In genomic region chr9:6229186-6229585, GRCh38 we compare ENCODE assay signal across 25 cellular contexts. TPM values are rescaled to one million over a fixed set of nuclear protein-coding genes. Genes with fewer than 3 reads are reported as not detected.
"Had no signal": no experiment of that assay in that cellular context is flagged by ENCODE, and none has a peak within 500 bp of the region (broad histone marks: within the 10 kb centered on the region; RNA-seq: fewer than 3 reads in every experiment).

No MANE protein-coding gene starts in this region.

- ATAC-seq: activated T-cell treated with anti-CD3 and anti-CD28 coated beads, Interleukin-2, amount 50 U/mL, for 72 hours; effector memory CD8-positive, alpha-beta T cell; natural killer cell treated with Interleukin-12 subunit alpha and Interleukin-12 subunit beta and Interleukin-15 and Interleukin-18, amount 100 ng/mL, for 72 hours; stimulated activated naive CD8-positive, alpha-beta T cell treated with anti-CD3 and anti-CD28 coated beads, Interleukin-15, amount 100 ng/mL, for 72 hours had no signal

- DNase-seq: activated CD4-positive, alpha-beta memory T cell treated with anti-CD3 and anti-CD28 coated beads for 36 hours; activated CD4-positive, alpha-beta T cell treated with anti-CD3 and anti-CD28 coated beads for 48 hours; activated effector memory CD4-positive, alpha-beta T cell treated with anti-CD3 and anti-CD28 coated beads, Interleukin-2, amount 50 U/mL, for 16 hours; activated naive CD4-positive, alpha-beta T cell treated with anti-CD3 and anti-CD28 coated beads, Interleukin-2, amount 10 ng/mL, durations not matched to agents 7 days and 5 days; activated T-cell treated with anti-CD3 and anti-CD28 coated beads, Interleukin-2, amount 50 U/mL, for 72 hours; anterior cingulate cortex; dorsolateral prefrontal cortex; effector memory CD8-positive, alpha-beta T cell; esophagus squamous epithelium; heart right ventricle; left lung; mammary epithelial cell; midbrain; ovary; stimulated activated CD4-positive, alpha-beta T cell treated with anti-CD3 and anti-CD28 coated beads, Interleukin-1b, Interleukin-23, amount 100 ng/mL, for 48 hours; stimulated activated naive CD8-positive, alpha-beta T cell treated with anti-CD3 and anti-CD28 coated beads, Interleukin-15, amount 100 ng/mL, for 72 hours; T1000 had no signal

- H3K36me3 Mint-ChIP-seq: activated CD4-positive, alpha-beta memory T cell treated with anti-CD3 and anti-CD28 coated beads for 36 hours; activated naive CD4-positive, alpha-beta T cell treated with anti-CD3 and anti-CD28 coated beads, Interleukin-2, amount 10 ng/mL, durations not matched to agents 7 days and 5 days; natural killer cell treated with Interleukin-12 subunit alpha and Interleukin-12 subunit beta and Interleukin-15 and Interleukin-18, amount 100 ng/mL, for 72 hours; type B pancreatic cell had no signal

- H3K27me3 ChIP-seq: brain microvascular endothelial cell, esophagus squamous epithelium, heart right ventricle, left lung, ovary, suprapubic skin had no signal

- H3K4me3 ChIP-seq: dorsolateral prefrontal cortex, esophagus squamous epithelium, heart right ventricle, left lung, ovary, prostate gland, suprapubic skin had no signal

- H3K36me3 ChIP-seq: brain microvascular endothelial cell, esophagus squamous epithelium, heart right ventricle, left lung, neutrophil, ovary, prostate gland, suprapubic skin had no signal

- H3K27me3 Mint-ChIP-seq: type B pancreatic cell had no signal

- H3K4me1 ChIP-seq: prostate gland had no signal

- H3K4me3 Mint-ChIP-seq: activated CD4-positive, alpha-beta memory T cell treated with anti-CD3 and anti-CD28 coated beads for 36 hours; activated naive CD4-positive, alpha-beta T cell treated with anti-CD3 and anti-CD28 coated beads, Interleukin-2, amount 10 ng/mL, durations not matched to agents 7 days and 5 days; activated T-cell treated with anti-CD3 and anti-CD28 coated beads, Interleukin-2, amount 50 U/mL, for 72 hours; central memory CD8-positive, alpha-beta T cell; effector memory CD8-positive, alpha-beta T cell; natural killer cell treated with Interleukin-12 subunit alpha and Interleukin-12 subunit beta and Interleukin-15 and Interleukin-18, amount 100 ng/mL, for 72 hours; stimulated activated naive CD8-positive, alpha-beta T cell treated with anti-CD3 and anti-CD28 coated beads, Interleukin-15, amount 100 ng/mL, for 72 hours; T-helper 1 cell treated with Interleukin-12 subunit alpha and Interleukin-12 subunit beta and Interleukin-4 antibody, amounts not matched to agents 30 μg/mL and 1 μg/mL, for 36 hours; type B pancreatic cell had no signal

- H3K9me3 Mint-ChIP-seq: activated CD4-positive, alpha-beta memory T cell treated with anti-CD3 and anti-CD28 coated beads for 36 hours; activated naive CD4-positive, alpha-beta T cell treated with anti-CD3 and anti-CD28 coated beads, Interleukin-2, amount 10 ng/mL, durations not matched to agents 7 days and 5 days; activated T-cell treated with anti-CD3 and anti-CD28 coated beads, Interleukin-2, amount 50 U/mL, for 72 hours; central memory CD8-positive, alpha-beta T cell; effector memory CD8-positive, alpha-beta T cell; natural killer cell treated with Interleukin-12 subunit alpha and Interleukin-12 subunit beta and Interleukin-15 and Interleukin-18, amount 100 ng/mL, for 72 hours; stimulated activated naive CD8-positive, alpha-beta T cell treated with anti-CD3 and anti-CD28 coated beads, Interleukin-15, amount 100 ng/mL, for 72 hours; T-helper 1 cell treated with Interleukin-12 subunit alpha and Interleukin-12 subunit beta and Interleukin-4 antibody, amounts not matched to agents 30 μg/mL and 1 μg/mL, for 36 hours; type B pancreatic cell had no signal

- H3K27ac ChIP-seq: brain microvascular endothelial cell, dorsolateral prefrontal cortex, neutrophil, ovary, prostate gland, suprapubic skin had no signal

- H3K9me3 ChIP-seq: esophagus squamous epithelium, heart right ventricle, left lung, neutrophil, ovary, prostate gland, suprapubic skin had no signal

- H3K4me1 Mint-ChIP-seq: activated naive CD4-positive, alpha-beta T cell treated with anti-CD3 and anti-CD28 coated beads, Interleukin-2, amount 10 ng/mL, durations not matched to agents 7 days and 5 days; central memory CD8-positive, alpha-beta T cell; stimulated activated naive CD8-positive, alpha-beta T cell treated with anti-CD3 and anti-CD28 coated beads, Interleukin-15, amount 100 ng/mL, for 72 hours had no signal

- H3K27ac Mint-ChIP-seq: activated CD4-positive, alpha-beta memory T cell treated with anti-CD3 and anti-CD28 coated beads for 36 hours; activated naive CD4-positive, alpha-beta T cell treated with anti-CD3 and anti-CD28 coated beads, Interleukin-2, amount 10 ng/mL, durations not matched to agents 7 days and 5 days; activated T-cell treated with anti-CD3 and anti-CD28 coated beads, Interleukin-2, amount 50 U/mL, for 72 hours; effector memory CD8-positive, alpha-beta T cell; natural killer cell treated with Interleukin-12 subunit alpha and Interleukin-12 subunit beta and Interleukin-15 and Interleukin-18, amount 100 ng/mL, for 72 hours; stimulated activated naive CD8-positive, alpha-beta T cell treated with anti-CD3 and anti-CD28 coated beads, Interleukin-15, amount 100 ng/mL, for 72 hours; T-helper 1 cell treated with Interleukin-12 subunit alpha and Interleukin-12 subunit beta and Interleukin-4 antibody, amounts not matched to agents 30 μg/mL and 1 μg/mL, for 36 hours; type B pancreatic cell had no signal

RNA-seq across cellular contexts. Expression of gene IL33, which starts 13.6 kb away (rescaled TPM):
- total RNA-seq: activated CD4-positive, alpha-beta memory T cell treated with anti-CD3 and anti-CD28 coated beads for 36 hours; activated T-cell treated with anti-CD3 and anti-CD28 coated beads, Interleukin-2, amount 50 U/mL, for 72 hours; natural killer cell treated with Interleukin-12 subunit alpha and Interleukin-12 subunit beta and Interleukin-15 and Interleukin-18, amount 100 ng/mL, for 72 hours had no signal
